Comparison of ENCODE assay signal across 8 cellular contexts in genomic region chr19:58385313-58386165, GRCh38. TPM values are rescaled to one million over a fixed set of nuclear protein-coding genes. Genes with fewer than 3 reads are reported as not detected.
DNase-seq lines count a peak whose midpoint lies in the region; ATAC-seq, FAIRE-seq and TF ChIP-seq lines count a peak whose summit lies in the region.

No MANE protein-coding gene starts in this region.

- H3K9me3 ChIP-seq in keratinocyte (ENCODE audit: control insufficient read depth, low read depth, low read length), result no peaks in the 10 kb centered on the region

- peaks cover 6% of the 10 kb centered on the region for H4K20me1 ChIP-seq in keratinocyte (ENCODE audit: control insufficient read depth, extremely low read depth, insufficient read depth, low read length)

- no peak for FAIRE-seq in keratinocyte (lab: Jason Lieb, UNC)

- no peak for TF ChIP-seq CTCF in keratinocyte (optimal IDR thresholded peaks at IDR 0.05 in 1 of 3, IDR thresholded peaks at IDR 0.05 in 1 of 3, conservative IDR thresholded peaks at IDR 0.05 in 1 of 3; ENCODE audit: extremely low read depth in 1 of 3, insufficient read depth in 2 of 3, low read length in 3 of 3)

- H3K79me2 ChIP-seq in keratinocyte (ENCODE audit: control insufficient read depth, insufficient read depth, low read length), result peaks cover 51% of the 10 kb centered on the region

- peaks cover 13% of the 10 kb centered on the region for H3K36me3 Mint-ChIP-seq in activated naive CD4-positive, alpha-beta T cell treated with anti-CD3 and anti-CD28 coated beads, Interleukin-2, amount 50 U/mL, for 24 hours

- H3K4me1 Mint-ChIP-seq in activated naive CD4-positive, alpha-beta T cell treated with anti-CD3 and anti-CD28 coated beads, Interleukin-2, amount 50 U/mL, for 24 hours, result peaks cover 33% of the 10 kb centered on the region

- H3K27ac ChIP-seq in keratinocyte (ENCODE audit: control insufficient read depth, insufficient read depth, low read length), result peak overlapping the region; percentile 98

- dilution Hi-C loops in keratinocyte (cut with MboI; ENCODE audit: extremely low pct_ligation_motif_present, low sequenced_read_pairs), result no loop called here

- peak overlapping the region; percentile 99 for H3K9ac ChIP-seq in keratinocyte (ENCODE audit: control insufficient read depth, extremely low read depth, insufficient read depth, low read length)

- DNase-seq in HK-2 (ENCODE audit: unreplicated experiment) (peak; percentile 59), keratinocyte (ENCODE audit: low read depth, low spot score) (no peak), globus pallidus (ENCODE audit: low spot score) (no peak), pons (ENCODE audit: low spot score) (no peak)
- DNase-seq in stimulated activated naive CD8-positive, alpha-beta T cell treated with anti-CD3 and anti-CD28 coated beads, Interleukin-15, Interleukin-2, amounts not matched to agents 100 U/mL and 50 U/mL, for 24 hours, result peak; percentile 51

- H3K4me3 Mint-ChIP-seq in activated naive CD4-positive, alpha-beta T cell treated with anti-CD3 and anti-CD28 coated beads, Interleukin-2, amount 50 U/mL, for 24 hours, result peak overlapping the region; percentile 96

- no peaks in the 10 kb centered on the region for H3K27me3 ChIP-seq in keratinocyte (ENCODE audit: control insufficient read depth, extremely low read depth, insufficient read depth, low read length)

- peak overlapping the region; percentile 99 for H3K27ac Mint-ChIP-seq in activated naive CD4-positive, alpha-beta T cell treated with anti-CD3 and anti-CD28 coated beads, Interleukin-2, amount 50 U/mL, for 24 hours

- peaks cover 4 to 19% of the 10 kb centered on the region in 2 experiments for H3K36me3 ChIP-seq in keratinocyte (ENCODE audit: control insufficient read depth in 2 of 2, extremely low read depth in 1 of 2, insufficient read depth in 2 of 2, low read length in 2 of 2)

- H3K4me2 ChIP-seq in keratinocyte (ENCODE audit: control insufficient read depth, extremely low read depth, insufficient read depth, low read depth, low read length), result peak overlapping the region; percentile 97

- no peak for ATAC-seq in stimulated activated naive CD8-positive, alpha-beta T cell treated with anti-CD3 and anti-CD28 coated beads, Interleukin-15, Interleukin-2, amounts not matched to agents 100 U/mL and 50 U/mL, for 24 hours
- no peak for ATAC-seq in GM21717 (IDR thresholded peaks at IDR 0.05; ENCODE audit: unreplicated experiment)
- ATAC-seq in HG02852 (IDR thresholded peaks at IDR 0.05; ENCODE audit: unreplicated experiment), result no peak

- peaks cover 32% of the 10 kb centered on the region for H3K4me1 ChIP-seq in keratinocyte (ENCODE audit: control insufficient read depth, extremely low read depth, insufficient read depth, low read length)

- no peaks in the 10 kb centered on the region for H3K9me3 Mint-ChIP-seq in activated naive CD4-positive, alpha-beta T cell treated with anti-CD3 and anti-CD28 coated beads, Interleukin-2, amount 50 U/mL, for 24 hours

- H3K9me1 ChIP-seq in keratinocyte (ENCODE audit: control insufficient read depth, extremely low read depth, insufficient read depth, low read length), result no peaks in the 10 kb centered on the region

- peak overlapping the region; percentile 58 for H2AFZ ChIP-seq in keratinocyte (ENCODE audit: control insufficient read depth, low read length)

- peak overlapping the region; percentile 77 to 91 (median 89) for H3K4me3 ChIP-seq in keratinocyte (ENCODE audit: control insufficient read depth in 2 of 3, extremely low read depth in 1 of 3, insufficient read depth in 2 of 3, low read depth in 1 of 3, low read length in 3 of 3)

- no peaks in the 10 kb centered on the region for H3K27me3 Mint-ChIP-seq in activated naive CD4-positive, alpha-beta T cell treated with anti-CD3 and anti-CD28 coated beads, Interleukin-2, amount 50 U/mL, for 24 hours

RNA-seq across cellular contexts. Expression of gene RPS5, which starts 1.5 kb away (rescaled TPM):
- polyA plus RNA-seq in keratinocyte, result 1,865 to 3,107 TPM (median 2,056 TPM) in 3 replicates
- 1,229 TPM for polyA plus RNA-seq in keratinocyte (2011; ENCODE audit: low read depth)
- polyA plus RNA-seq in keratinocyte (2011; cell fraction: cytosol; rRNA removed), result 1,839 and 2,734 TPM in 2 replicates
- polyA plus RNA-seq in keratinocyte (2011; cell fraction: nucleus; rRNA removed), result 593 and 706 TPM in 2 replicates
- 1,608 and 1,832 TPM in 2 replicates for polyA plus RNA-seq in keratinocyte (2012; ENCODE audit: low replicate concordance)
- 1,723 to 3,071 TPM (median 2,205 TPM) in 3 replicates for polyA minus RNA-seq in keratinocyte
- polyA minus RNA-seq in keratinocyte (2011; cell fraction: cytosol; rRNA and poly(A)+ RNA removed), result 1,152 TPM
- polyA minus RNA-seq in keratinocyte (2011; cell fraction: nucleus; rRNA and poly(A)+ RNA removed), result 275 and 289 TPM in 2 replicates

RNA-seq across cellular contexts. Expression of gene ZNF837, which starts 4.7 kb away (rescaled TPM):
- 0.29 to 1.0 TPM (median 0.39 TPM) in 3 replicates for polyA plus RNA-seq in keratinocyte
- 0.17 TPM for polyA plus RNA-seq in keratinocyte (2011; ENCODE audit: low read depth)
- polyA plus RNA-seq in keratinocyte (2011; cell fraction: cytosol; rRNA removed), result 0.33 and 1.3 TPM in 2 replicates
- polyA plus RNA-seq in keratinocyte (2011; cell fraction: nucleus; rRNA removed), result 0.43 and 1.1 TPM in 2 replicates
- polyA plus RNA-seq in keratinocyte (2012; ENCODE audit: low replicate concordance), result 0.73 and 0.99 TPM in 2 replicates
- polyA minus RNA-seq in keratinocyte, result 0.16 TPM in 2 of 3 replicates, not detected in the other
- polyA minus RNA-seq in keratinocyte (2011; cell fraction: cytosol; rRNA and poly(A)+ RNA removed), result 2.3 TPM
- 0.62 and 0.74 TPM in 2 replicates for polyA minus RNA-seq in keratinocyte (2011; cell fraction: nucleus; rRNA and poly(A)+ RNA removed)

RNA-seq across cellular contexts. Expression of gene RNF225, which starts 9.9 kb away (rescaled TPM):
- 0.06 TPM in 1 of 3 replicates, not detected in the others for polyA plus RNA-seq in keratinocyte
- polyA plus RNA-seq in keratinocyte (2011; ENCODE audit: low read depth), result 0.27 TPM
- 0.16 TPM in 1 of 2 replicates, not detected in the other for polyA plus RNA-seq in keratinocyte (2011; cell fraction: cytosol; rRNA removed)
- polyA plus RNA-seq in keratinocyte (2011; cell fraction: nucleus; rRNA removed), result 0.20 TPM in 1 of 2 replicates, not detected in the other
- 1.6 TPM in 1 of 2 replicates, not detected in the other for polyA plus RNA-seq in keratinocyte (2012; ENCODE audit: low replicate concordance)
- 0.46 TPM in 1 of 3 replicates, not detected in the others for polyA minus RNA-seq in keratinocyte
- 2.9 TPM for polyA minus RNA-seq in keratinocyte (2011; cell fraction: cytosol; rRNA and poly(A)+ RNA removed)
- 0.62 and 0.84 TPM in 2 replicates for polyA minus RNA-seq in keratinocyte (2011; cell fraction: nucleus; rRNA and poly(A)+ RNA removed)

RNA-seq across cellular contexts. Expression of gene ZNF584, which starts 22.9 kb away (rescaled TPM):
- 12.2 to 15.5 TPM (median 12.9 TPM) in 3 replicates for polyA plus RNA-seq in keratinocyte
- 8.2 TPM for polyA plus RNA-seq in keratinocyte (2011; ENCODE audit: low read depth)
- polyA plus RNA-seq in keratinocyte (2011; cell fraction: cytosol; rRNA removed), result 11.7 and 12.9 TPM in 2 replicates
- 14.9 and 18.8 TPM in 2 replicates for polyA plus RNA-seq in keratinocyte (2011; cell fraction: nucleus; rRNA removed)
- 9.0 and 11.5 TPM in 2 replicates for polyA plus RNA-seq in keratinocyte (2012; ENCODE audit: low replicate concordance)
- polyA minus RNA-seq in keratinocyte, result 13.8 to 17.3 TPM (median 15.1 TPM) in 3 replicates
- 15.0 TPM for polyA minus RNA-seq in keratinocyte (2011; cell fraction: cytosol; rRNA and poly(A)+ RNA removed)
- 11.8 and 15.0 TPM in 2 replicates for polyA minus RNA-seq in keratinocyte (2011; cell fraction: nucleus; rRNA and poly(A)+ RNA removed)

RNA-seq across cellular contexts. Expression of gene ZNF497, which starts 23.0 kb away (rescaled TPM):
- polyA plus RNA-seq in keratinocyte, result 0.29 to 0.72 TPM (median 0.32 TPM) in 3 replicates
- polyA plus RNA-seq in keratinocyte (2011; ENCODE audit: low read depth), result not detected
- polyA plus RNA-seq in keratinocyte (2011; cell fraction: cytosol; rRNA removed), result 0.13 and 0.23 TPM in 2 replicates
- polyA plus RNA-seq in keratinocyte (2011; cell fraction: nucleus; rRNA removed), result 0.97 and 1.5 TPM in 2 replicates
- 0.44 and 0.68 TPM in 2 replicates for polyA plus RNA-seq in keratinocyte (2012; ENCODE audit: low replicate concordance)
- 0.29 to 0.69 TPM (median 0.30 TPM) in 3 replicates for polyA minus RNA-seq in keratinocyte
- polyA minus RNA-seq in keratinocyte (2011; cell fraction: cytosol; rRNA and poly(A)+ RNA removed), result not detected
- 0.84 and 0.93 TPM in 2 replicates for polyA minus RNA-seq in keratinocyte (2011; cell fraction: nucleus; rRNA and poly(A)+ RNA removed)

Comparison
In these comparisons a context has a peak if more than half of its experiments do, and no peak if none do; other contexts are left out.
1. DNase-seq: peak in HK-2 (single experiment) and stimulated activated naive CD8-positive, alpha-beta T cell treated with anti-CD3 and anti-CD28 coated beads, Interleukin-15, Interleukin-2, amounts not matched to agents 100 U/mL and 50 U/mL, for 24 hours (single experiment); none in keratinocyte (single experiment), globus pallidus (single experiment) and pons (single experiment).